In the genomic region with DNA sequence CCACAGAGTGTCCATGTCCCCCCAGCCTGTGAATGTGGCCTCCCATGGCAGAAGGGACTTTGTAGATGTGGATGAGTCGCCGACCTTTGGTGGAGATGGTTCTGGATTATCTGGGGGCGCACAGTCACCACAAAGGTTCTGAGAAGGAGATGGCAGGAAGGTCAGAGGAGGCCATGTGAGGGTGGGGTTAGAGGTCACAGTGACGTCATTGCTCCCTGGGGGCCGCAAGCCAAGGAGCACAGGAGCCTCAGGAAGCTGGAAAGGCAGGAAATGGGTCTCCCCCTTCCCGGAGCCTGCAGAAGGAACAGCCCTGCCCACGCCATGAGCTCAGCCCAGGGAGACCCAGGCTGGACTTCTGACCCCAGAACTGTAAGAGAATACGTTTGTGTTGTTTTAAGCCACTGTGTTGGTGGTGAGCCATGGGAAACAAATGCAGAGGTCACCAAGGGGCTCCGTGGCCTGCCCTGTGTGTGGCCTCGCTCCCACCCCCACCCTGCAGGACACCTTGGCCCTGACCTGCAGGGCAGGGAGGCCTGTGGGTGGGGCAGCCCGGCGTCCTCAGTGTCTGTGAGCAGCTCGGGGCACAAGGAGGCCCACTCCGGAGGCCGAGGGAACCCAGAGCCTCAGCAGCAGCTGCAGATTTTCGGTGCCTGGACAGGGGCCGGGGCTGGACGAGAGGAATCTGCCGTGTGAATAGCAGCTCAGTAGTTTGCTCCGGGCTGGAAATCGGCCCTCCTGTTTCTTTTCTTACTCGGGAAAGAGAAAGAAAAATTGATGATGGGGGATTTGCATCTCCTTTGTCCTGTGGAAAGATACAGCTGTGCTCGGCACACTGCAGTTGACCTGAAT, we compare ENCODE assay signal across 11 cellular contexts. TPM values are rescaled to one million over a fixed set of nuclear protein-coding genes. Genes with fewer than 3 reads are reported as not detected.
DNase-seq lines count a peak whose midpoint lies in the region; ATAC-seq and TF ChIP-seq lines count a peak whose summit lies in the region.
"Had no signal": no experiment of that assay in that cellular context is flagged by ENCODE, and none has a peak within 500 bp of the region (broad histone marks: within the 10 kb centered on the region; RNA-seq: fewer than 3 reads in every experiment).

No MANE protein-coding gene starts in this region.

- H3K9me3 ChIP-seq in psoas muscle: no peaks in the 10 kb centered on the region

- H3K4me1 Mint-ChIP-seq in WTC11 (peaks cover 10% of the 10 kb centered on the region), glutamatergic neuron (ENCODE audit: low read depth, unreplicated experiment) (peaks cover 24% of the 10 kb centered on the region)

- 61 to 66% (median 65%) methylated on average over 23 of the region's 23 CpGs for WGBS in psoas muscle, 3 donors

- no peaks in the 10 kb centered on the region for H3K27me3 Mint-ChIP-seq in WTC11 (ENCODE audit: low read depth)
- H3K27me3 Mint-ChIP-seq in glutamatergic neuron (ENCODE audit: unreplicated experiment): peaks cover 14% of the 10 kb centered on the region
- H3K27me3 Mint-ChIP-seq: natural killer cell treated with Interleukin-12 subunit alpha and Interleukin-12 subunit beta and Interleukin-15 and Interleukin-18, amount 100 ng/mL, for 72 hours had no signal

- no peaks in the 10 kb centered on the region for H3K36me3 ChIP-seq in psoas muscle (ENCODE audit: insufficient read depth in 1 of 2, low read depth in 1 of 2)

- POLR2A ChIA-PET in WTC11 (lab: Charles Lee): no interaction called here

- H3K4me3 ChIP-seq in psoas muscle: no peak overlapping the region

- H3K4me3 Mint-ChIP-seq in WTC11: no peak overlapping the region
- H3K4me3 Mint-ChIP-seq in glutamatergic neuron (ENCODE audit: unreplicated experiment): peak overlapping the region; percentile 72
- H3K4me3 Mint-ChIP-seq: natural killer cell treated with Interleukin-12 subunit alpha and Interleukin-12 subunit beta and Interleukin-15 and Interleukin-18, amount 100 ng/mL, for 72 hours had no signal

- peak; percentile 12 for DNase-seq in EH (ENCODE audit: low read depth)
- DNase-seq in WTC11 (ENCODE audit: low spot score): no peak
- DNase-seq in glutamatergic neuron: no peak
- DNase-seq in psoas muscle: peak in 1 of 2 donors; percentile 73
- no peak for DNase-seq in nucleus accumbens (lab: John Stamatoyannopoulos, UW)
- no peak for DNase-seq in C1 segment of cervical spinal cord (lab: John Stamatoyannopoulos, UW)
- DNase-seq: NCI-H1694 had no signal

- H3K4me1 ChIP-seq in psoas muscle: peaks cover 43% of the 10 kb centered on the region

- intact Hi-C loops in psoas muscle (cut with DNase I): no loop called here

- TF ChIP-seq CTCF in WTC11 (IDR thresholded peaks at IDR 0.05) (no peak), glutamatergic neuron (IDR thresholded peaks at IDR 0.05; ENCODE audit: partially characterized antibody, unreplicated experiment) (no peak), psoas muscle (IDR thresholded peaks at IDR 0.05) (no peak)

- ATAC-seq in WTC11 (no peak), psoas muscle (no peak), HG02759 (IDR thresholded peaks at IDR 0.05; ENCODE audit: unreplicated experiment) (no peak), GM21367 (IDR thresholded peaks at IDR 0.05; ENCODE audit: unreplicated experiment) (no peak)
- ATAC-seq: natural killer cell treated with Interleukin-12 subunit alpha and Interleukin-12 subunit beta and Interleukin-15 and Interleukin-18, amount 100 ng/mL, for 72 hours had no signal

- peak overlapping the region; percentile 23 for H3K27ac ChIP-seq in psoas muscle
- H3K27ac ChIP-seq: epithelial cell of prostate had no signal

- H3K27me3 ChIP-seq in psoas muscle (ENCODE audit: insufficient read depth in 3 of 3, low read length in 2 of 3): no peaks in the 10 kb centered on the region

- H3K9me3 Mint-ChIP-seq in WTC11 (peaks cover 10% of the 10 kb centered on the region; the same call in 1 of the 2 replicates), glutamatergic neuron (ENCODE audit: unreplicated experiment) (peaks cover 8% of the 10 kb centered on the region)

- H3K36me3 Mint-ChIP-seq in WTC11 (no peaks in the 10 kb centered on the region), glutamatergic neuron (ENCODE audit: unreplicated experiment) (no peaks in the 10 kb centered on the region)
- H3K36me3 Mint-ChIP-seq: natural killer cell treated with Interleukin-12 subunit alpha and Interleukin-12 subunit beta and Interleukin-15 and Interleukin-18, amount 100 ng/mL, for 72 hours had no signal

- H3K27ac Mint-ChIP-seq in WTC11: peak overlapping the region; percentile 93
- H3K27ac Mint-ChIP-seq in glutamatergic neuron (ENCODE audit: unreplicated experiment): peak overlapping the region; percentile 93
- H3K27ac Mint-ChIP-seq: natural killer cell treated with Interleukin-12 subunit alpha and Interleukin-12 subunit beta and Interleukin-15 and Interleukin-18, amount 100 ng/mL, for 72 hours had no signal

- CTCF ChIA-PET in WTC11 (lab: Charles Lee): interaction anchor here (0.6 to 1.7 kb wide), 7 partner anchors 16 to 297 kb away, joined by 3 to 6 read pairs (median 3); no protein-coding TSS in a partner anchor

TF ChIP-seq in WTC11, 78 proteins besides CTCF, POLR2A, EP300 and RAD21 (continues in another document):
- TF ChIP-seq IRF2 (CRISPR knock-in tag; IDR thresholded peaks at IDR 0.05; ENCODE audit: borderline replicate concordance, low read depth) (no peak), JUN (CRISPR knock-in tag; IDR thresholded peaks at IDR 0.05) (no peak), MLX (CRISPR knock-in tag; IDR thresholded peaks at IDR 0.05) (no peak), PRRX2 (CRISPR knock-in tag; IDR thresholded peaks at IDR 0.05) (no peak), ZNF219 (CRISPR knock-in tag; IDR thresholded peaks at IDR 0.05; ENCODE audit: borderline replicate concordance) (no peak), E2F4 (CRISPR knock-in tag; IDR thresholded peaks at IDR 0.05; ENCODE audit: borderline replicate concordance, low read depth) (no peak), EMX1 (CRISPR knock-in tag; IDR thresholded peaks at IDR 0.05) (no peak), ZSCAN18 (CRISPR knock-in tag; IDR thresholded peaks at IDR 0.05) (no peak), TEAD4 (CRISPR knock-in tag; IDR thresholded peaks at IDR 0.05) (no peak), OVOL2 (CRISPR knock-in tag; IDR thresholded peaks at IDR 0.05; ENCODE audit: borderline replicate concordance) (no peak)
- TF ChIP-seq, protein P1, sequence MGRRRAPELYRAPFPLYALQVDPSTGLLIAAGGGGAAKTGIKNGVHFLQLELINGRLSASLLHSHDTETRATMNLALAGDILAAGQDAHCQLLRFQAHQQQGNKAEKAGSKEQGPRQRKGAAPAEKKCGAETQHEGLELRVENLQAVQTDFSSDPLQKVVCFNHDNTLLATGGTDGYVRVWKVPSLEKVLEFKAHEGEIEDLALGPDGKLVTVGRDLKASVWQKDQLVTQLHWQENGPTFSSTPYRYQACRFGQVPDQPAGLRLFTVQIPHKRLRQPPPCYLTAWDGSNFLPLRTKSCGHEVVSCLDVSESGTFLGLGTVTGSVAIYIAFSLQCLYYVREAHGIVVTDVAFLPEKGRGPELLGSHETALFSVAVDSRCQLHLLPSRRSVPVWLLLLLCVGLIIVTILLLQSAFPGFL (CRISPR knock-in tag; IDR thresholded peaks at IDR 0.05; ENCODE audit: borderline replicate concordance): no peak
- TF ChIP-seq, protein P2, sequence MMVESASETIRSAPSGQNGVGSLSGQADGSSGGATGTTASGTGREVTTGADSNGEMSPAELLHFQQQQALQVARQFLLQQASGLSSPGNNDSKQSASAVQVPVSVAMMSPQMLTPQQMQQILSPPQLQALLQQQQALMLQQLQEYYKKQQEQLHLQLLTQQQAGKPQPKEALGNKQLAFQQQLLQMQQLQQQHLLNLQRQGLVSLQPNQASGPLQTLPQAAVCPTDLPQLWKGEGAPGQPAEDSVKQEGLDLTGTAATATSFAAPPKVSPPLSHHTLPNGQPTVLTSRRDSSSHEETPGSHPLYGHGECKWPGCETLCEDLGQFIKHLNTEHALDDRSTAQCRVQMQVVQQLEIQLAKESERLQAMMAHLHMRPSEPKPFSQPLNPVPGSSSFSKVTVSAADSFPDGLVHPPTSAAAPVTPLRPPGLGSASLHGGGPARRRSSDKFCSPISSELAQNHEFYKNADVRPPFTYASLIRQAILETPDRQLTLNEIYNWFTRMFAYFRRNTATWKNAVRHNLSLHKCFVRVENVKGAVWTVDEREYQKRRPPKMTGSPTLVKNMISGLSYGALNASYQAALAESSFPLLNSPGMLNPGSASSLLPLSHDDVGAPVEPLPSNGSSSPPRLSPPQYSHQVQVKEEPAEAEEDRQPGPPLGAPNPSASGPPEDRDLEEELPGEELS (CRISPR knock-in tag; IDR thresholded peaks at IDR 0.05): no peak

RNA-seq across cellular contexts. Expression of gene GRAMD4, which starts 32.1 kb away (rescaled TPM):
- 32.8 to 41.0 TPM (median 33.1 TPM) in 3 replicates for total RNA-seq in WTC11 (2021)
- total RNA-seq in glutamatergic neuron (ENCODE audit: unreplicated experiment): 85.7 TPM
- total RNA-seq in psoas muscle: 10 to 100 TPM; 17.8 to 39.3 (median 36.9) TPM
- 10 to 100 TPM; 11.3 to 16.6 (median 11.3) TPM for polyA plus RNA-seq in psoas muscle
